In genomic region chr9:32986971-32987370, GRCh38 we compare ENCODE assay signal across 25 cellular contexts. TPM values are rescaled to one million over a fixed set of nuclear protein-coding genes. Genes with fewer than 3 reads are reported as not detected.
A peak's percentile ranks its signal among the peaks of the same experiment; 100 is the strongest.
DNase-seq lines count a peak whose midpoint lies in the region; ATAC-seq and TF ChIP-seq lines count a peak whose summit lies in the region.
"Had no signal": no experiment of that assay in that cellular context is flagged by ENCODE, and none has a peak within 500 bp of the region (broad histone marks: within the 10 kb centered on the region; RNA-seq: fewer than 3 reads in every experiment).

No MANE protein-coding gene starts in this region.

- 95% methylated on average over 4 of the region's 4 CpGs for WGBS in mammary epithelial cell (ENCODE audit: low coverage, missing lambda C conversion rate)

- H3K27ac ChIP-seq in mammary epithelial cell (ENCODE audit: insufficient read depth, low read depth, low read length), result no peak overlapping the region
- H3K27ac ChIP-seq: ovary, right atrium auricular region, stomach, tibial nerve had no signal

- TF ChIP-seq CTCF in mammary epithelial cell (conservative IDR thresholded peaks at IDR 0.05 in 1 of 2, IDR thresholded peaks at IDR 0.05 in 1 of 2; ENCODE audit: extremely low read depth in 1 of 2, insufficient read depth in 1 of 2, low read depth in 1 of 2, low read length in 2 of 2) (no peak), GM13976 (IDR thresholded peaks at IDR 0.05; ENCODE audit: borderline replicate concordance, control extremely low read depth, extremely low read depth, insufficient read depth, missing control alignments) (no peak)

- in situ Hi-C loops in mammary epithelial cell (cut with MboI; ENCODE audit: low sequenced_read_pairs in 2 of 2), result no loop called here
- in situ Hi-C loops in GM13976 (cut with MboI; ENCODE audit: low sequenced_read_pairs, unreplicated experiment), result loop anchor here (10.0 kb wide), 1 partner anchor 602 kb away; the partner anchor contains the start of gene ACO1

- CTCF ChIA-PET in mammary epithelial cell (lab: Charles Lee; ENCODE audit: low non-redundant PET), result no interaction called here

- no TSS peak for BruUV-seq in mammary epithelial cell (replicated peaks; lab: Mats Ljungman, UMichigan)

- no peak overlapping the region for H3K9ac ChIP-seq in mammary epithelial cell (ENCODE audit: insufficient read depth, low read length)

- no peak for ATAC-seq in HG03196 (IDR thresholded peaks at IDR 0.05; ENCODE audit: unreplicated experiment)
- ATAC-seq: left lobe of liver had no signal

- H3K27me3 ChIP-seq in mammary epithelial cell (ENCODE audit: insufficient read depth, low read length), result no peaks in the 10 kb centered on the region
- H3K27me3 ChIP-seq: MG63, ovary, right atrium auricular region, stomach, tibial nerve had no signal

- H3K4me3 ChIP-seq in mammary epithelial cell (replicated peaks in 1 of 3; ENCODE audit: insufficient read depth in 1 of 3, low read depth in 2 of 3, low read length in 3 of 3), result no peak overlapping the region
- H3K4me3 ChIP-seq: MG63, ovary, right atrium auricular region, stomach, tibial nerve had no signal

- no peaks in the 10 kb centered on the region for H4K20me1 ChIP-seq in mammary epithelial cell (ENCODE audit: insufficient read depth, low read length)

- no peaks in the 10 kb centered on the region for H3K4me1 ChIP-seq in mammary epithelial cell (ENCODE audit: insufficient read depth, low read length)
- H3K4me1 ChIP-seq: tibial nerve had no signal

- no peak overlapping the region for H2AFZ ChIP-seq in mammary epithelial cell (ENCODE audit: low read depth, low read length)

- DNase-seq in EL (peak; percentile 20), LHCN-M2 (ENCODE audit: low read depth) (peak; percentile 30), mammary epithelial cell (peak; percentile 5), glomerular visceral epithelial cell (ENCODE audit: extremely low spot score) (peak; percentile 30), Ammon's horn (ENCODE audit: low spot score) (no peak), GM13976 (ENCODE audit: low spot score) (no peak), NCI-H2171 (lab: John Stamatoyannopoulos, UW) (no peak)
- DNase-seq: activated B cell treated with CpG ODN at 0.5 μM for 24 hours; activated CD4-positive, alpha-beta memory T cell treated with anti-CD3 and anti-CD28 coated beads, Interleukin-2, amount 10 ng/mL, durations not matched to agents 7 days and 5 days; activated effector memory CD4-positive, alpha-beta T cell treated with anti-CD3 and anti-CD28 coated beads, Interleukin-2, amount 50 U/mL, for 16 hours; Calu3; MG63; midbrain; NCI-H2081; NCI-H345; NCI-H82; ovary; SHP77 treated with DMSO at 0.1 percent for 48 hours; stimulated activated CD4-positive, alpha-beta T cell treated with anti-CD3 and anti-CD28 coated beads, Interleukin-4, amount 100 ng/mL, for 4 hours; stomach; SW 1271 had no signal

- H3K9me3 ChIP-seq in mammary epithelial cell (replicated peaks; ENCODE audit: insufficient read depth, low read length), result no peaks in the 10 kb centered on the region
- H3K9me3 ChIP-seq: MG63, ovary, right atrium auricular region, stomach, tibial nerve had no signal

- dilution Hi-C loops in mammary epithelial cell (cut with HindIII; ENCODE audit: low sequenced_read_pairs), result no loop called here

- no peak overlapping the region for H3K4me2 ChIP-seq in mammary epithelial cell (ENCODE audit: insufficient read depth, low read depth, low read length)

- peaks cover 30% of the 10 kb centered on the region for H3K79me2 ChIP-seq in mammary epithelial cell (ENCODE audit: insufficient read depth, low read length)

- intact Hi-C loops in mammary epithelial cell (cut with micrococcal nuclease), result no loop called here

- H3K36me3 ChIP-seq in mammary epithelial cell (ENCODE audit: insufficient read depth, low read length), result peaks cover 51% of the 10 kb centered on the region
- H3K36me3 ChIP-seq: ovary had no signal

RNA-seq across cellular contexts. Expression of gene APTX, which starts 14.5 kb away (rescaled TPM):
- 39.0 and 43.7 TPM in 2 replicates for total RNA-seq in LHCN-M2 (2014; rRNA removed)
- 31.7 TPM for polyA plus RNA-seq in LHCN-M2 (2012)
- 10 to 100 TPM; 37.5 to 72.2 TPM for total RNA-seq in mammary epithelial cell
- 46.2 TPM for polyA plus RNA-seq in mammary epithelial cell
- 37.8 TPM for polyA minus RNA-seq in mammary epithelial cell

RNA-seq across cellular contexts. Expression of gene DNAJA1, which starts 38.1 kb away (rescaled TPM):
- total RNA-seq in LHCN-M2 (2014; rRNA removed), result 179 and 196 TPM in 2 replicates
- 95.4 TPM for polyA plus RNA-seq in LHCN-M2 (2012)
- total RNA-seq in mammary epithelial cell, result 100 to 1,000 TPM in 1 of 2 donors, 10 to 100 TPM in 1; 52.7 to 106 TPM
- polyA plus RNA-seq in mammary epithelial cell, result 108 TPM
- 55.0 TPM for polyA minus RNA-seq in mammary epithelial cell

Comparison
In these comparisons a context has a peak if more than half of its experiments do, and no peak if none do; other contexts are left out.
1. DNase-seq: peak in EL (single experiment), LHCN-M2 (single experiment), mammary epithelial cell (single experiment) and glomerular visceral epithelial cell (single experiment); none in Ammon's horn (single experiment), GM13976 (single experiment) and NCI-H2171 (single experiment).